In genomic region chr14:57637901-57638300, GRCh38 we compare ENCODE assay signal across 5 cellular contexts.
"Had no signal": no experiment of that assay in that cellular context is flagged by ENCODE, and none has a peak within 500 bp of the region (broad histone marks: within the 10 kb centered on the region; RNA-seq: fewer than 3 reads in every experiment).

No MANE protein-coding gene starts in this region.

- H3K27ac ChIP-seq: HL-60 had no signal

- ATAC-seq: HepG2, K562 had no signal

- H3K4me3 ChIP-seq: K562 had no signal

- FAIRE-seq: HepG2, K562 had no signal

- DNase-seq: IMR-90, KBM-7 had no signal
